ENCODE assay signal across 21 cellular contexts in genomic region chr20:33004141-33004751, GRCh38. TPM values are rescaled to one million over a fixed set of nuclear protein-coding genes. Genes with fewer than 3 reads are reported as not detected.
"Had no signal": no experiment of that assay in that cellular context is flagged by ENCODE, and none has a peak within 500 bp of the region (broad histone marks: within the 10 kb centered on the region; RNA-seq: fewer than 3 reads in every experiment).

Gene SUN5 (minus strand): TSS chr20:33004433. CDS start chr20:33004340, 93 bp downstream.

- H3K27me3 Mint-ChIP-seq: activated CD4-positive, alpha-beta T cell treated with anti-CD3 and anti-CD28 coated beads, Interleukin-2, amount 10 ng/mL, durations not matched to agents 24 days and 14 days had no signal

- H3K4me1 ChIP-seq: Peyer's patch had no signal

- DNase-seq: activated CD4-positive, alpha-beta T cell treated with anti-CD3 and anti-CD28 coated beads for 1 hour; activated gamma-delta T cell treated with Interleukin-2 at 50 U/mL for 16 hours; amygdala; NCI-H1105; NCI-H1436; NCI-H187; NCI-H2081; SHP77 treated with DMSO at 0.1 percent for 48 hours; T-helper 9 cell had no signal

- H3K36me3 Mint-ChIP-seq: activated naive CD4-positive, alpha-beta T cell treated with anti-CD3 and anti-CD28 coated beads, Interleukin-2, amount 10 ng/mL, durations not matched to agents 7 days and 5 days; brain; WTC11 had no signal

- H3K27me3 ChIP-seq: Peyer's patch had no signal

- H3K4me3 Mint-ChIP-seq: activated CD4-positive, alpha-beta T cell treated with anti-CD3 and anti-CD28 coated beads, Interleukin-2, amount 10 ng/mL, durations not matched to agents 24 days and 14 days; activated naive CD4-positive, alpha-beta T cell treated with anti-CD3 and anti-CD28 coated beads, Interleukin-2, amount 10 ng/mL, durations not matched to agents 7 days and 5 days; activated T-cell treated with anti-CD3 and anti-CD28 coated beads, Interleukin-2, amount 50 U/mL, for 72 hours; brain; T-helper 1 cell treated with Interleukin-12 subunit alpha and Interleukin-12 subunit beta and Interleukin-4 antibody, amounts not matched to agents 30 μg/mL and 1 μg/mL, for 36 hours; WTC11 had no signal

- H3K27ac Mint-ChIP-seq: activated CD4-positive, alpha-beta T cell treated with anti-CD3 and anti-CD28 coated beads, Interleukin-2, amount 10 ng/mL, durations not matched to agents 24 days and 14 days; activated naive CD4-positive, alpha-beta T cell treated with anti-CD3 and anti-CD28 coated beads, Interleukin-2, amount 10 ng/mL, durations not matched to agents 7 days and 5 days; activated T-cell treated with anti-CD3 and anti-CD28 coated beads, Interleukin-2, amount 50 U/mL, for 72 hours; activated T-helper 2 cell treated with anti-CD3 and anti-CD28 coated beads, Interferon-gamma antibody, Interleukin-2, Interleukin-4, amounts not matched to agents 10 μg/mL and 5 μg/mL and 100 μg/mL, durations not matched to agents 14 hours and 24 hours and 36 hours; brain; T-helper 1 cell treated with Interleukin-12 subunit alpha and Interleukin-12 subunit beta and Interleukin-4 antibody, amounts not matched to agents 30 μg/mL and 1 μg/mL, for 36 hours; WTC11 had no signal

- FAIRE-seq: astrocyte had no signal

- H3K27ac ChIP-seq: Peyer's patch, RWPE1 had no signal

- H3K36me3 ChIP-seq: Peyer's patch had no signal

- H3K4me1 Mint-ChIP-seq: WTC11 had no signal

- H3K9me3 ChIP-seq: Peyer's patch had no signal

- H3K4me3 ChIP-seq: Peyer's patch had no signal

RNA-seq across cellular contexts. Expression of gene SUN5, which starts in this region (rescaled TPM):
- total RNA-seq: activated CD4-positive, alpha-beta T cell treated with anti-CD3 and anti-CD28 coated beads, Interleukin-2, amount 10 ng/mL, durations not matched to agents 24 days and 14 days; activated CD8-positive, alpha-beta memory T cell treated with anti-CD3 and anti-CD28 coated beads for 36 hours; activated T-cell treated with anti-CD3 and anti-CD28 coated beads, Interleukin-2, amount 50 U/mL, for 72 hours; activated T-helper 2 cell treated with anti-CD3 and anti-CD28 coated beads, Interferon-gamma antibody, Interleukin-2, Interleukin-4, amounts not matched to agents 10 μg/mL and 5 μg/mL and 100 μg/mL, durations not matched to agents 14 hours and 24 hours and 36 hours; astrocyte; Peyer's patch; SK-MEL-5; WTC11 had no signal
